In the genomic region with DNA sequence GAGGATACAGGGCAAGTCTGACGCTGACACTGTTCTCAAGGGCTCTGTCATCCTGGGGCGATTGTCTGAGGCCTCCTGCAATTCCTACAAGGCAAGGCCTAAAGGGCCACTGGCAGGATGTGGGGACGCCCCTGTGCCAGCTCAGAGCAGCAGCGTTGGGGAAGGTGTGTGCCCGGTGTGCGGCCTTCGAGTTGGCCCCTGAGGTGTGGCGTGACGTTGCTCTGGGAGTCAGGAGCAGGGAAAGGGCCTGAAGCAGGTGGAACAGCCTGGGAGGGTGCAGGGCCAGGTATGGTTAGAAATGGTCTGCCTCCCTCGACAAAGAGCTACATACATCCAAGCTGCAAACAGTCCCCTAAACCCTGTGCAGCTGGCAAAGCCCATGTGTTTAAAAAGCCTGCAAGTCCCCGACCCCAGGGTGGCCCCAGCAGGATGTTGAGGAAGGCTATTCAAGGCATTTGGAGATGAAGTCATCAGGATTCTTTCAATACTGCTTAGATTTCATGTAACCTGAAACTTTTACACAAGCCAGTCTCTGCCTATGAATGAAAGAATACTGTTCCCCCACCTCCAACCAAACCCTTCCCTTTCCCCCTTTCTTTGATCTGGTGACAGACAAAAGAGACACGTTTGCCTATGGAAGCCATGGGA, we compare ENCODE assay signal across 1 cellular context.
TF ChIP-seq lines count a peak whose summit lies in the region.

No MANE protein-coding gene starts in this region.

TF ChIP-seq in HepG2, 621 proteins besides CTCF, POLR2A, EP300 and RAD21 (continued from another document and continues in another):
- no peak for TF ChIP-seq SOX13 (IDR thresholded peaks at IDR 0.05)
- peak in 1 of 2 experiments; percentile 27; a peak in 1 of 4 replicates for TF ChIP-seq SOX13 (CRISPR knock-in tag; conservative IDR thresholded peaks at IDR 0.05 in 1 of 2, IDR thresholded peaks at IDR 0.05 in 1 of 2)
- TF ChIP-seq HNF4G (IDR thresholded peaks at IDR 0.05; ENCODE audit: borderline replicate concordance, low read depth, low read length), result no peak
- no peak for TF ChIP-seq HNF4G (CRISPR knock-in tag; IDR thresholded peaks at IDR 0.05; ENCODE audit: borderline replicate concordance, low read depth)
- TF ChIP-seq RFX5 (IDR thresholded peaks at IDR 0.05; ENCODE audit: low read depth, low read length), result no peak
- TF ChIP-seq, protein P1, sequence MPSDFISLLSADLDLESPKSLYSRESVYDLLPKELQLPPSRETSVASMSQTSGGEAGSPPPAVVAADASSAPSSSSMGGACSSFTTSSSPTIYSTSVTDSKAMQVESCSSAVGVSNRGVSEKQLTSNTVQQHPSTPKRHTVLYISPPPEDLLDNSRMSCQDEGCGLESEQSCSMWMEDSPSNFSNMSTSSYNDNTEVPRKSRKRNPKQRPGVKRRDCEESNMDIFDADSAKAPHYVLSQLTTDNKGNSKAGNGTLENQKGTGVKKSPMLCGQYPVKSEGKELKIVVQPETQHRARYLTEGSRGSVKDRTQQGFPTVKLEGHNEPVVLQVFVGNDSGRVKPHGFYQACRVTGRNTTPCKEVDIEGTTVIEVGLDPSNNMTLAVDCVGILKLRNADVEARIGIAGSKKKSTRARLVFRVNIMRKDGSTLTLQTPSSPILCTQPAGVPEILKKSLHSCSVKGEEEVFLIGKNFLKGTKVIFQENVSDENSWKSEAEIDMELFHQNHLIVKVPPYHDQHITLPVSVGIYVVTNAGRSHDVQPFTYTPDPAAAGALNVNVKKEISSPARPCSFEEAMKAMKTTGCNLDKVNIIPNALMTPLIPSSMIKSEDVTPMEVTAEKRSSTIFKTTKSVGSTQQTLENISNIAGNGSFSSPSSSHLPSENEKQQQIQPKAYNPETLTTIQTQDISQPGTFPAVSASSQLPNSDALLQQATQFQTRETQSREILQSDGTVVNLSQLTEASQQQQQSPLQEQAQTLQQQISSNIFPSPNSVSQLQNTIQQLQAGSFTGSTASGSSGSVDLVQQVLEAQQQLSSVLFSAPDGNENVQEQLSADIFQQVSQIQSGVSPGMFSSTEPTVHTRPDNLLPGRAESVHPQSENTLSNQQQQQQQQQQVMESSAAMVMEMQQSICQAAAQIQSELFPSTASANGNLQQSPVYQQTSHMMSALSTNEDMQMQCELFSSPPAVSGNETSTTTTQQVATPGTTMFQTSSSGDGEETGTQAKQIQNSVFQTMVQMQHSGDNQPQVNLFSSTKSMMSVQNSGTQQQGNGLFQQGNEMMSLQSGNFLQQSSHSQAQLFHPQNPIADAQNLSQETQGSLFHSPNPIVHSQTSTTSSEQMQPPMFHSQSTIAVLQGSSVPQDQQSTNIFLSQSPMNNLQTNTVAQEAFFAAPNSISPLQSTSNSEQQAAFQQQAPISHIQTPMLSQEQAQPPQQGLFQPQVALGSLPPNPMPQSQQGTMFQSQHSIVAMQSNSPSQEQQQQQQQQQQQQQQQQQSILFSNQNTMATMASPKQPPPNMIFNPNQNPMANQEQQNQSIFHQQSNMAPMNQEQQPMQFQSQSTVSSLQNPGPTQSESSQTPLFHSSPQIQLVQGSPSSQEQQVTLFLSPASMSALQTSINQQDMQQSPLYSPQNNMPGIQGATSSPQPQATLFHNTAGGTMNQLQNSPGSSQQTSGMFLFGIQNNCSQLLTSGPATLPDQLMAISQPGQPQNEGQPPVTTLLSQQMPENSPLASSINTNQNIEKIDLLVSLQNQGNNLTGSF (CRISPR knock-in tag; IDR thresholded peaks at IDR 0.05), result no peak
- no peak for TF ChIP-seq JARID2 (CRISPR knock-in tag; IDR thresholded peaks at IDR 0.05; ENCODE audit: insufficient replicate concordance)
- no peak for TF ChIP-seq CERS6 (CRISPR knock-in tag; IDR thresholded peaks at IDR 0.05)
- no peak for TF ChIP-seq CSRNP2 (CRISPR knock-in tag; conservative IDR thresholded peaks at IDR 0.05; ENCODE audit: low read depth)
- TF ChIP-seq TOE1 (CRISPR knock-in tag; IDR thresholded peaks at IDR 0.05), result no peak
- TF ChIP-seq ZNF878 (CRISPR knock-in tag; IDR thresholded peaks at IDR 0.05), result no peak
- no peak for TF ChIP-seq GATAD1 (CRISPR knock-in tag; IDR thresholded peaks at IDR 0.05)
- TF ChIP-seq ZBTB38 (CRISPR knock-in tag; IDR thresholded peaks at IDR 0.05), result no peak; the same call in 1 of the 2 replicates
- peak; percentile 77; the same call in 1 of the 2 replicates for TF ChIP-seq SIX1 (CRISPR knock-in tag; IDR thresholded peaks at IDR 0.05; ENCODE audit: borderline replicate concordance)
- no peak for TF ChIP-seq KMT2B (CRISPR knock-in tag; IDR thresholded peaks at IDR 0.05)
- no peak for TF ChIP-seq ZNF383 (CRISPR knock-in tag; IDR thresholded peaks at IDR 0.05; ENCODE audit: borderline replicate concordance)
- no peak for TF ChIP-seq KAT7 (CRISPR knock-in tag; IDR thresholded peaks at IDR 0.05; ENCODE audit: borderline replicate concordance)
- no peak for TF ChIP-seq KLF6 (CRISPR knock-in tag; IDR thresholded peaks at IDR 0.05)
- no peak for TF ChIP-seq SP4 (CRISPR knock-in tag; IDR thresholded peaks at IDR 0.05)
- TF ChIP-seq NFRKB (IDR thresholded peaks at IDR 0.05), result no peak
- TF ChIP-seq NFATC3 (CRISPR knock-in tag; IDR thresholded peaks at IDR 0.05), result no peak
- TF ChIP-seq THAP11 (CRISPR knock-in tag; IDR thresholded peaks at IDR 0.05), result no peak
- 0 out of 2 replicates have a peak, but pooled peaks have one; percentile 31 for TF ChIP-seq FOSL2 (CRISPR knock-in tag; IDR thresholded peaks at IDR 0.05)
- TF ChIP-seq ZNF101 (CRISPR knock-in tag; IDR thresholded peaks at IDR 0.05; ENCODE audit: borderline replicate concordance, low read depth), result no peak
- no peak for TF ChIP-seq MAFF (IDR thresholded peaks at IDR 0.05; ENCODE audit: low read depth, low read length)
- TF ChIP-seq, protein P2, sequence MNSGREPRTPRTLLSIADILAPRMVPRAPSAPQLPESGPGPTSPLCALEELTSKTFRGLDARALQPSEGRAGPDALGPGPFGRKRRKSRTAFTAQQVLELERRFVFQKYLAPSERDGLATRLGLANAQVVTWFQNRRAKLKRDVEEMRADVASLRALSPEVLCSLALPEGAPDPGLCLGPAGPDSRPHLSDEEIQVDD (CRISPR knock-in tag; IDR thresholded peaks at IDR 0.05; ENCODE audit: borderline replicate concordance), result no peak
- TF ChIP-seq ZFY (CRISPR knock-in tag; IDR thresholded peaks at IDR 0.05), result 0 out of 2 replicates have a peak, but pooled peaks have one; percentile 16
- TF ChIP-seq ZNF3 (CRISPR knock-in tag; IDR thresholded peaks at IDR 0.05), result no peak
- TF ChIP-seq, protein P3, sequence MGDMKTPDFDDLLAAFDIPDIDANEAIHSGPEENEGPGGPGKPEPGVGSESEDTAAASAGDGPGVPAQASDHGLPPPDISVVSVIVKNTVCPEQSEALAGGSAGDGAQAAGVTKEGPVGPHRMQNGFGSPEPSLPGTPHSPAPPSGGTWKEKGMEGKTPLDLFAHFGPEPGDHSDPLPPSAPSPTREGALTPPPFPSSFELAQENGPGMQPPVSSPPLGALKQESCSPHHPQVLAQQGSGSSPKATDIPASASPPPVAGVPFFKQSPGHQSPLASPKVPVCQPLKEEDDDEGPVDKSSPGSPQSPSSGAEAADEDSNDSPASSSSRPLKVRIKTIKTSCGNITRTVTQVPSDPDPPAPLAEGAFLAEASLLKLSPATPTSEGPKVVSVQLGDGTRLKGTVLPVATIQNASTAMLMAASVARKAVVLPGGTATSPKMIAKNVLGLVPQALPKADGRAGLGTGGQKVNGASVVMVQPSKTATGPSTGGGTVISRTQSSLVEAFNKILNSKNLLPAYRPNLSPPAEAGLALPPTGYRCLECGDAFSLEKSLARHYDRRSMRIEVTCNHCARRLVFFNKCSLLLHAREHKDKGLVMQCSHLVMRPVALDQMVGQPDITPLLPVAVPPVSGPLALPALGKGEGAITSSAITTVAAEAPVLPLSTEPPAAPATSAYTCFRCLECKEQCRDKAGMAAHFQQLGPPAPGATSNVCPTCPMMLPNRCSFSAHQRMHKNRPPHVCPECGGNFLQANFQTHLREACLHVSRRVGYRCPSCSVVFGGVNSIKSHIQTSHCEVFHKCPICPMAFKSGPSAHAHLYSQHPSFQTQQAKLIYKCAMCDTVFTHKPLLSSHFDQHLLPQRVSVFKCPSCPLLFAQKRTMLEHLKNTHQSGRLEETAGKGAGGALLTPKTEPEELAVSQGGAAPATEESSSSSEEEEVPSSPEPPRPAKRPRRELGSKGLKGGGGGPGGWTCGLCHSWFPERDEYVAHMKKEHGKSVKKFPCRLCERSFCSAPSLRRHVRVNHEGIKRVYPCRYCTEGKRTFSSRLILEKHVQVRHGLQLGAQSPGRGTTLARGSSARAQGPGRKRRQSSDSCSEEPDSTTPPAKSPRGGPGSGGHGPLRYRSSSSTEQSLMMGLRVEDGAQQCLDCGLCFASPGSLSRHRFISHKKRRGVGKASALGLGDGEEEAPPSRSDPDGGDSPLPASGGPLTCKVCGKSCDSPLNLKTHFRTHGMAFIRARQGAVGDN (CRISPR knock-in tag; IDR thresholded peaks at IDR 0.05), result peak; percentile 72
- TF ChIP-seq HNRNPK (IDR thresholded peaks at IDR 0.05; ENCODE audit: low read depth, low read length, poor library complexity, severe bottlenecking), result peak; percentile 52
- TF ChIP-seq, protein P4, sequence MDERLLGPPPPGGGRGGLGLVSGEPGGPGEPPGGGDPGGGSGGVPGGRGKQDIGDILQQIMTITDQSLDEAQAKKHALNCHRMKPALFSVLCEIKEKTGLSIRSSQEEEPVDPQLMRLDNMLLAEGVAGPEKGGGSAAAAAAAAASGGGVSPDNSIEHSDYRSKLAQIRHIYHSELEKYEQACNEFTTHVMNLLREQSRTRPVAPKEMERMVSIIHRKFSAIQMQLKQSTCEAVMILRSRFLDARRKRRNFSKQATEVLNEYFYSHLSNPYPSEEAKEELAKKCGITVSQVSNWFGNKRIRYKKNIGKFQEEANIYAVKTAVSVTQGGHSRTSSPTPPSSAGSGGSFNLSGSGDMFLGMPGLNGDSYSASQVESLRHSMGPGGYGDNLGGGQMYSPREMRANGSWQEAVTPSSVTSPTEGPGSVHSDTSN (CRISPR knock-in tag; IDR thresholded peaks at IDR 0.05), result no peak
- TF ChIP-seq, protein P5, sequence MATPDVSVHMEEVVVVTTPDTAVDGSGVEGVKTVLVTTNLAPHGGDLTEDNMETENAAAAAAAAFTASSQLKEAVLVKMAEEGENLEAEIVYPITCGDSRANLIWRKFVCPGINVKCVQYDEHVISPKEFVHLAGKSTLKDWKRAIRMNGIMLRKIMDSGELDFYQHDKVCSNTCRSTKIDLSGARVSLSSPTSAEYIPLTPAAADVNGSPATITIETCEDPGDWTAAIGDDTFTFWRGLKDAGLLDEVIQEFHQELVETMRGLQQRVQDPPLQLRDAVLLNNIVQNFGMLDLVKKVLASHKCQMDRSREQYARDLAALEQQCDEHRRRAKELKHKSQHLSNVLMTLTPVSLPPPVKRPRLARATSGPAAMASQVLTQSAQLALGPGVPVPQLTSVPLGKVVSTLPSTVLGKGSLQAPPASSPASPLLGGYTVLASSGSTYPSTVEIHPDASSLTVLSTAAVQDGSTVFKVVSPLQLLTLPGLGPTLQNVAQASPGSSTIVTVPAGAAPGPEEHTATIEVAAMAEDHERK (CRISPR knock-in tag; IDR thresholded peaks at IDR 0.05; ENCODE audit: low read depth), result no peak
- TF ChIP-seq SNAI1 (CRISPR knock-in tag; IDR thresholded peaks at IDR 0.05; ENCODE audit: borderline replicate concordance), result no peak
- TF ChIP-seq, protein P6, sequence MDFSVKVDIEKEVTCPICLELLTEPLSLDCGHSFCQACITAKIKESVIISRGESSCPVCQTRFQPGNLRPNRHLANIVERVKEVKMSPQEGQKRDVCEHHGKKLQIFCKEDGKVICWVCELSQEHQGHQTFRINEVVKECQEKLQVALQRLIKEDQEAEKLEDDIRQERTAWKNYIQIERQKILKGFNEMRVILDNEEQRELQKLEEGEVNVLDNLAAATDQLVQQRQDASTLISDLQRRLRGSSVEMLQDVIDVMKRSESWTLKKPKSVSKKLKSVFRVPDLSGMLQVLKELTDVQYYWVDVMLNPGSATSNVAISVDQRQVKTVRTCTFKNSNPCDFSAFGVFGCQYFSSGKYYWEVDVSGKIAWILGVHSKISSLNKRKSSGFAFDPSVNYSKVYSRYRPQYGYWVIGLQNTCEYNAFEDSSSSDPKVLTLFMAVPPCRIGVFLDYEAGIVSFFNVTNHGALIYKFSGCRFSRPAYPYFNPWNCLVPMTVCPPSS (IDR thresholded peaks at IDR 0.05), result no peak
- no peak for TF ChIP-seq JUND (CRISPR knock-in tag; IDR thresholded peaks at IDR 0.05)
- no peak for TF ChIP-seq ZC3H13 (CRISPR knock-in tag; IDR thresholded peaks at IDR 0.05)
- TF ChIP-seq CHD2 (IDR thresholded peaks at IDR 0.05; ENCODE audit: low read depth, low read length), result no peak
- no peak for TF ChIP-seq ZSCAN21 (CRISPR knock-in tag; IDR thresholded peaks at IDR 0.05; ENCODE audit: borderline replicate concordance)
